9 cellular contexts compared by ENCODE assay signal in the genomic region with DNA sequence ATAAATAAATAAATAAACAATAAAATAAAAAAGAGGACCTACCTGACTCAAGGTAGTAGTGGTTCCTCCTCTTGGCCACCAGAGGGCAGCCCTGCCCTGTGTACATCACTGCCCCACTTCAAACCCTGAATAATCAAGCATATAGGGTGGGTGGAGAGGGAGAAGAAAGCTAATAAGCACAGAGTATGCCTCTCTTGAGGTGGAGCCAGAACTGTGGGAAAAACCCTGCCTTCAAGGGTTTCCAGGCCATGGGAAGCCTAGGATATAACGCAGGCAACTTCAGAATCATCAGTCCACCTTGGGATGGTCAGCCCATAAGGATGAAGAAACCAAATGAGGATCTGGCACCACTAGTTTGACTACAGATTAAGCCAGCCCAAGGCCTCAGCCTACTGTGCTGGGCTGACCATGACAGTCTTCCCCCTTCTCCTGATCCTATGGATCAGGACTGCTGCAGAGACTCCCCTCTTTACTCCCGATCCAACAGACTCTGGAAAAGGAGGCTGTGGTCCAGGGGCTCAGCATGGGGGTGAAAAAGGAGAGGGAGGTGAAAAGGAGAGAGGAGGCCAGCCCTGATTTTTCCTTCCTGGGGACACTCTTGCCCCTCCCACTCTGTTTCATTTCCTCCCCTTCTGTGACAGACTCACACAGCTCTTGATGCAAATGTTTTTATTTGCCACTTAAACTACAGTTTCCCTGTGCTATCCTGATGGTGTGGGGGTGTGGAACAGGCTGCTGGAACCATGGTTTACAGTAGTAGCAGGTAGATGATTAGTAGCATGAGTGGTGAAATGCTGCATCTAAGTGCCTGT. TPM values are rescaled to one million over a fixed set of nuclear protein-coding genes. Genes with fewer than 3 reads are reported as not detected.
DNase-seq lines count a peak whose midpoint lies in the region; ATAC-seq and TF ChIP-seq lines count a peak whose summit lies in the region.
"Had no signal": no experiment of that assay in that cellular context is flagged by ENCODE, and none has a peak within 500 bp of the region (broad histone marks: within the 10 kb centered on the region; RNA-seq: fewer than 3 reads in every experiment).

No MANE protein-coding gene starts in this region.

- ATAC-seq in CD4-positive, CD25-positive, alpha-beta regulatory T cell (ENCODE audit: low read depth in 2 of 2), result peak; percentile 78 to 87
- ATAC-seq in GM19043 (IDR thresholded peaks at IDR 0.05; ENCODE audit: low read depth, unreplicated experiment), result peak; percentile 83
- peak; percentile 61 for ATAC-seq in activated naive CD8-positive, alpha-beta T cell treated with anti-CD3 and anti-CD28 coated beads, Interleukin-2, amount 50 U/mL, for 24 hours
- ATAC-seq in left cardiac atrium, result peak in 1 of 2 donors; percentile 62

- no peaks in the 10 kb centered on the region for H3K27me3 ChIP-seq in CD4-positive, CD25-positive, alpha-beta regulatory T cell (ENCODE audit: control insufficient read depth, insufficient read depth, low read length)
- H3K27me3 ChIP-seq in spleen (replicated peaks in 1 of 7), result no peaks in the 10 kb centered on the region

- H3K4me3 ChIP-seq in CD4-positive, CD25-positive, alpha-beta regulatory T cell (ENCODE audit: low read depth, low read length), result no peak overlapping the region
- no peak overlapping the region for H3K4me3 ChIP-seq in spleen
- H3K4me3 ChIP-seq: SK-N-MC had no signal

- peak; percentile 35 to 68 (median 57) for DNase-seq in CD4-positive, CD25-positive, alpha-beta regulatory T cell
- DNase-seq in HT1080 (ENCODE audit: low read depth) (peak; percentile 42), SHP77 treated with DMSO at 0.1 percent for 48 hours (lab: John Stamatoyannopoulos, UW) (peak; percentile 38), left cardiac atrium (peak; percentile 50), spleen (peak; percentile 81), cortex of kidney (lab: John Stamatoyannopoulos, UW) (no peak)
- peak; percentile 39 for DNase-seq in activated naive CD8-positive, alpha-beta T cell treated with anti-CD3 and anti-CD28 coated beads, Interleukin-2, amount 50 U/mL, for 24 hours

- no peak overlapping the region for H3K4me3 Mint-ChIP-seq in CD4-positive, CD25-positive, alpha-beta regulatory T cell
- H3K4me3 Mint-ChIP-seq in activated naive CD8-positive, alpha-beta T cell treated with anti-CD3 and anti-CD28 coated beads, Interleukin-2, amount 50 U/mL, for 24 hours, result no peak overlapping the region

- no peak for TF ChIP-seq POLR2A in spleen (IDR thresholded peaks at IDR 0.05)

- 91 to 100% (median 93%) methylated on average over 2 of the region's 2 CpGs for whole genome bisulfite sequencing in spleen, 5 donors

- H3K27ac ChIP-seq in CD4-positive, CD25-positive, alpha-beta regulatory T cell (ENCODE audit: insufficient read depth, low read length, poor library complexity, severe bottlenecking), result no peak overlapping the region
- H3K27ac ChIP-seq in spleen, result peak overlapping the region in 4 of 8 donors; percentile 7 to 52 (median 22)
- H3K27ac ChIP-seq: SK-N-MC had no signal

- H3K9me3 ChIP-seq in CD4-positive, CD25-positive, alpha-beta regulatory T cell (ENCODE audit: control insufficient read depth in 2 of 2, low read length in 2 of 2), result no peaks in the 10 kb centered on the region
- H3K9me3 ChIP-seq in spleen, result no peaks in the 10 kb centered on the region

- peaks cover 26% of the 10 kb centered on the region for H3K36me3 ChIP-seq in CD4-positive, CD25-positive, alpha-beta regulatory T cell (ENCODE audit: control insufficient read depth, insufficient read depth, low read length)
- H3K36me3 ChIP-seq in spleen, result peaks cover 3 to 75% (median 40%) of the 10 kb centered on the region in 6 donors

- H3K9me3 Mint-ChIP-seq in CD4-positive, CD25-positive, alpha-beta regulatory T cell, result no peaks in the 10 kb centered on the region
- H3K9me3 Mint-ChIP-seq in activated naive CD8-positive, alpha-beta T cell treated with anti-CD3 and anti-CD28 coated beads, Interleukin-2, amount 50 U/mL, for 24 hours, result no peaks in the 10 kb centered on the region

- peak overlapping the region in 1 of 3 donors; percentile 20 for H3K27ac Mint-ChIP-seq in CD4-positive, CD25-positive, alpha-beta regulatory T cell
- no peak overlapping the region for H3K27ac Mint-ChIP-seq in activated naive CD8-positive, alpha-beta T cell treated with anti-CD3 and anti-CD28 coated beads, Interleukin-2, amount 50 U/mL, for 24 hours

- peaks cover 0 to 6% (median 4%) of the 10 kb centered on the region in 4 donors for H3K4me1 Mint-ChIP-seq in CD4-positive, CD25-positive, alpha-beta regulatory T cell
- H3K4me1 Mint-ChIP-seq in activated naive CD8-positive, alpha-beta T cell treated with anti-CD3 and anti-CD28 coated beads, Interleukin-2, amount 50 U/mL, for 24 hours, result peaks cover 16% of the 10 kb centered on the region

- peaks cover 3% of the 10 kb centered on the region for H3K4me1 ChIP-seq in CD4-positive, CD25-positive, alpha-beta regulatory T cell (ENCODE audit: control insufficient read depth, insufficient read depth, low read length, poor library complexity, severe bottlenecking)
- H3K4me1 ChIP-seq in spleen, result peaks cover 5 to 26% (median 12%) of the 10 kb centered on the region in 6 donors

- peaks cover 18% of the 10 kb centered on the region for H3K36me3 Mint-ChIP-seq in CD4-positive, CD25-positive, alpha-beta regulatory T cell
- H3K36me3 Mint-ChIP-seq in activated naive CD8-positive, alpha-beta T cell treated with anti-CD3 and anti-CD28 coated beads, Interleukin-2, amount 50 U/mL, for 24 hours (ENCODE audit: low read depth), result peaks cover 2% of the 10 kb centered on the region

- H3K27me3 Mint-ChIP-seq in CD4-positive, CD25-positive, alpha-beta regulatory T cell, result no peaks in the 10 kb centered on the region
- H3K27me3 Mint-ChIP-seq in activated naive CD8-positive, alpha-beta T cell treated with anti-CD3 and anti-CD28 coated beads, Interleukin-2, amount 50 U/mL, for 24 hours, result no peaks in the 10 kb centered on the region

- peak; percentile 75 to 92 (median 85) for TF ChIP-seq CTCF in spleen (IDR thresholded peaks at IDR 0.05 in 8 of 11, conservative IDR thresholded peaks at IDR 0.05 in 3 of 11)

- intact Hi-C loops in left cardiac atrium (cut with DNase I) (loop anchor here in 1 of 2 donors (1.0 kb wide), 1 partner anchor 55 kb away; no protein-coding TSS in a partner anchor), spleen (cut with DNase I; ENCODE audit: low total_unique reads) (loop anchor here (5.0 kb wide), 1 partner anchor 55 kb away; no protein-coding TSS in a partner anchor)

RNA-seq across cellular contexts. Expression of a gene that starts 10.1 kb away (rescaled TPM):
- 11.1 TPM for total RNA-seq in CD4-positive, CD25-positive, alpha-beta regulatory T cell
- polyA plus RNA-seq in CD4-positive, CD25-positive, alpha-beta regulatory T cell, result 1 to 10 TPM; 1.9 to 3.2 (median 2.9) TPM
- 27.4 and 34.9 TPM in 2 replicates for total RNA-seq in HT1080 (2014; rRNA removed; shearing (Covaris generic))
- polyA plus RNA-seq in HT1080 (2015; cell fraction: cytosol; rRNA removed), result 14.5 and 16.8 TPM in 2 replicates
- 8.9 and 12.3 TPM in 2 replicates for polyA plus RNA-seq in HT1080 (2015; cell fraction: nucleus; rRNA removed)
- total RNA-seq in left cardiac atrium, result 10 to 100 TPM; 13.2 to 16.3 TPM
- 10 to 100 TPM in 6 of 7 donors, 1 to 10 TPM in 1; 4.8 to 35.8 (median 16.0) TPM for total RNA-seq in spleen
- polyA plus RNA-seq in spleen, result 10 to 100 TPM in 1 of 3 donors, 1 to 10 TPM in 2; 4.0 to 12.2 (median 6.2) TPM

RNA-seq across cellular contexts. Expression of a gene that starts 36.5 kb away (rescaled TPM):
- total RNA-seq in CD4-positive, CD25-positive, alpha-beta regulatory T cell, result 28.3 TPM
- 10 to 100 TPM in 2 of 4 donors, 1 to 10 TPM in 2; 7.9 to 11.7 (median 9.7) TPM for polyA plus RNA-seq in CD4-positive, CD25-positive, alpha-beta regulatory T cell
- 19.8 and 20.5 TPM in 2 replicates for total RNA-seq in HT1080 (2014; rRNA removed; shearing (Covaris generic))
- 17.1 and 18.3 TPM in 2 replicates for polyA plus RNA-seq in HT1080 (2015; cell fraction: cytosol; rRNA removed)
- polyA plus RNA-seq in HT1080 (2015; cell fraction: nucleus; rRNA removed), result 16.7 and 19.4 TPM in 2 replicates
- total RNA-seq in left cardiac atrium (10 to 100 TPM; 11.2 to 12.1 TPM), spleen (10 to 100 TPM; 19.1 to 28.7 (median 23.4) TPM)
- 10 to 100 TPM in 1 of 3 donors, 1 to 10 TPM in 2; 7.1 to 14.3 (median 7.5) TPM for polyA plus RNA-seq in spleen

RNA-seq across cellular contexts. Expression of a gene that starts 36.6 kb away (rescaled TPM):
- total RNA-seq in CD4-positive, CD25-positive, alpha-beta regulatory T cell, result 0.62 TPM
- polyA plus RNA-seq in CD4-positive, CD25-positive, alpha-beta regulatory T cell, result not detected
- 40.5 and 48.1 TPM in 2 replicates for total RNA-seq in HT1080 (2014; rRNA removed; shearing (Covaris generic))
- polyA plus RNA-seq in HT1080 (2015; cell fraction: cytosol; rRNA removed), result 63.4 and 64.3 TPM in 2 replicates
- 45.5 and 52.2 TPM in 2 replicates for polyA plus RNA-seq in HT1080 (2015; cell fraction: nucleus; rRNA removed)
- total RNA-seq in left cardiac atrium (10 to 100 TPM; 16.3 to 17.4 TPM), spleen (10 to 100 TPM; 11.0 to 24.6 (median 17.2) TPM)
- polyA plus RNA-seq in spleen, result 1 to 10 TPM; 3.7 to 7.8 (median 6.4) TPM

RNA-seq across cellular contexts. Expression of a gene that starts 43.7 kb away (rescaled TPM):
- 0.44 TPM for total RNA-seq in CD4-positive, CD25-positive, alpha-beta regulatory T cell
- polyA plus RNA-seq in CD4-positive, CD25-positive, alpha-beta regulatory T cell, result 1 to 10 TPM; 1.5 to 3.1 (median 2.2) TPM
- 1.9 and 3.6 TPM in 2 replicates for total RNA-seq in HT1080 (2014; rRNA removed; shearing (Covaris generic))
- polyA plus RNA-seq in HT1080 (2015; cell fraction: cytosol; rRNA removed), result 12.6 and 13.8 TPM in 2 replicates
- polyA plus RNA-seq in HT1080 (2015; cell fraction: nucleus; rRNA removed), result 6.4 and 11.0 TPM in 2 replicates
- total RNA-seq in left cardiac atrium, result 1 to 10 TPM; 7.0 to 8.3 TPM
- 1 to 10 TPM; 1.6 to 5.0 (median 2.8) TPM for total RNA-seq in spleen
- 1 to 10 TPM; 2.0 to 2.8 (median 2.6) TPM for polyA plus RNA-seq in spleen

RNA-seq across cellular contexts. Expression of a gene that starts 60.0 kb away (rescaled TPM):
- 86.9 TPM for total RNA-seq in CD4-positive, CD25-positive, alpha-beta regulatory T cell
- 10 to 100 TPM; 22.4 to 46.4 (median 42.6) TPM for polyA plus RNA-seq in CD4-positive, CD25-positive, alpha-beta regulatory T cell
- 19.4 and 20.9 TPM in 2 replicates for total RNA-seq in HT1080 (2014; rRNA removed; shearing (Covaris generic))
- polyA plus RNA-seq in HT1080 (2015; cell fraction: cytosol; rRNA removed), result 13.7 and 14.0 TPM in 2 replicates
- 44.9 and 49.2 TPM in 2 replicates for polyA plus RNA-seq in HT1080 (2015; cell fraction: nucleus; rRNA removed)
- total RNA-seq in left cardiac atrium, result 10 to 100 TPM; 15.7 to 19.5 TPM
- 10 to 100 TPM; 29.2 to 42.2 (median 34.1) TPM for total RNA-seq in spleen
- polyA plus RNA-seq in spleen, result 10 to 100 TPM; 16.8 to 24.7 (median 17.5) TPM
